23 cellular contexts compared by ENCODE assay signal in genomic region chr1:8357329-8358101, GRCh38. TPM values are rescaled to one million over a fixed set of nuclear protein-coding genes. Genes with fewer than 3 reads are reported as not detected.
DNase-seq lines count a peak whose midpoint lies in the region; ATAC-seq, FAIRE-seq and TF ChIP-seq lines count a peak whose summit lies in the region.
"Had no signal": no experiment of that assay in that cellular context is flagged by ENCODE, and none has a peak within 500 bp of the region (broad histone marks: within the 10 kb centered on the region; RNA-seq: fewer than 3 reads in every experiment).

No MANE protein-coding gene starts in this region.

- FAIRE-seq in kidney (lab: Jason Lieb, UNC): no peak
- FAIRE-seq: colon had no signal

- H3K9me3 ChIP-seq in kidney (ENCODE audit: control insufficient read depth in 1 of 2, low read length in 2 of 2) (no peaks in the 10 kb centered on the region), stomach (no peaks in the 10 kb centered on the region)
- H3K9me3 ChIP-seq: BLaER1 treated with 17β-estradiol and CSF1 and Interleukin-3, amounts not matched to agents 10 nM and 100 nM; neutrophil; SJCRH30 had no signal

- no peaks in the 10 kb centered on the region for H3K27me3 Mint-ChIP-seq in activated T-cell treated with anti-CD3 and anti-CD28 coated beads, Interleukin-2, amount 50 U/mL, for 24 hours
- H3K27me3 Mint-ChIP-seq in activated T-cell treated with anti-CD3 and anti-CD28 coated beads, Interleukin-2, amount 50 U/mL, for 72 hours (ENCODE audit: low read depth): no peaks in the 10 kb centered on the region
- H3K27me3 Mint-ChIP-seq in central memory CD8-positive, alpha-beta T cell: no peaks in the 10 kb centered on the region
- H3K27me3 Mint-ChIP-seq: activated CD4-positive, alpha-beta T cell treated with anti-CD3 and anti-CD28 coated beads, Interleukin-2, amount 10 ng/mL, durations not matched to agents 7 days and 5 days had no signal

- H3K36me3 ChIP-seq in kidney (ENCODE audit: control insufficient read depth in 1 of 2, insufficient read depth in 2 of 2, low read length in 2 of 2) (peaks cover 61 to 79% of the 10 kb centered on the region in 2 donors), stomach (peaks cover 88 to 100% (median 99%) of the 10 kb centered on the region in 4 donors)

- intact Hi-C loops in kidney (cut with DNase I) (no loop called here), stomach (cut with DNase I; ENCODE audit: low total_unique reads) (no loop called here)

- TF ChIP-seq POLR2A in stomach (IDR thresholded peaks at IDR 0.05): no peak

- H3K27me3 ChIP-seq in stomach: no peaks in the 10 kb centered on the region
- H3K27me3 ChIP-seq: BLaER1 treated with 17β-estradiol and CSF1 and Interleukin-3, amounts not matched to agents 10 nM and 100 nM; neutrophil; SJCRH30 had no signal

- no peak for DNase-seq in activated T-cell treated with anti-CD3 and anti-CD28 coated beads, Interleukin-2, amount 50 U/mL, for 24 hours
- DNase-seq in activated T-cell treated with anti-CD3 and anti-CD28 coated beads, Interleukin-2, amount 50 U/mL, for 72 hours: no peak
- no peak for DNase-seq in central memory CD8-positive, alpha-beta T cell (ENCODE audit: low spot score in 2 of 2)
- DNase-seq in kidney (peak; percentile 83), stomach (no peak), cerebellar nuclear complex (lab: John Stamatoyannopoulos, UW) (no peak)
- DNase-seq: activated CD4-positive, alpha-beta T cell treated with anti-CD3 and anti-CD28 coated beads, Interleukin-2, amount 10 ng/mL, durations not matched to agents 7 days and 5 days; activated T-cell treated with anti-CD3 and anti-CD28 coated beads, Interleukin-2, amount 50 U/mL, for 4 hours; amniotic stem cell; head of caudate nucleus; mesendoderm; NCI-H187 treated with DMSO at 0.1 percent for 48 hours; NCI-H524; SJCRH30; stimulated activated CD4-positive, alpha-beta T cell treated with anti-CD3 and anti-CD28 coated beads, Interleukin-2, amount 100 ng/mL, for 48 hours; trophoblast cell had no signal

- no peaks in the 10 kb centered on the region for H3K4me1 Mint-ChIP-seq in activated T-cell treated with anti-CD3 and anti-CD28 coated beads, Interleukin-2, amount 50 U/mL, for 24 hours (ENCODE audit: low read depth)
- H3K4me1 Mint-ChIP-seq in activated T-cell treated with anti-CD3 and anti-CD28 coated beads, Interleukin-2, amount 50 U/mL, for 72 hours (ENCODE audit: low read depth): no peaks in the 10 kb centered on the region
- peaks cover 12% of the 10 kb centered on the region for H3K4me1 Mint-ChIP-seq in central memory CD8-positive, alpha-beta T cell
- H3K4me1 Mint-ChIP-seq: activated CD4-positive, alpha-beta T cell treated with anti-CD3 and anti-CD28 coated beads, Interleukin-2, amount 10 ng/mL, durations not matched to agents 7 days and 5 days had no signal

- no peak for TF ChIP-seq EP300 in stomach (IDR thresholded peaks at IDR 0.05)

- peak overlapping the region; percentile 47 for H3K27ac Mint-ChIP-seq in activated T-cell treated with anti-CD3 and anti-CD28 coated beads, Interleukin-2, amount 50 U/mL, for 24 hours
- no peak overlapping the region for H3K27ac Mint-ChIP-seq in activated T-cell treated with anti-CD3 and anti-CD28 coated beads, Interleukin-2, amount 50 U/mL, for 72 hours
- peak overlapping the region; percentile 54 for H3K27ac Mint-ChIP-seq in central memory CD8-positive, alpha-beta T cell (ENCODE audit: low read depth)

- H3K9me3 Mint-ChIP-seq in activated T-cell treated with anti-CD3 and anti-CD28 coated beads, Interleukin-2, amount 50 U/mL, for 24 hours: no peaks in the 10 kb centered on the region
- H3K9me3 Mint-ChIP-seq in activated T-cell treated with anti-CD3 and anti-CD28 coated beads, Interleukin-2, amount 50 U/mL, for 72 hours: no peaks in the 10 kb centered on the region
- no peaks in the 10 kb centered on the region for H3K9me3 Mint-ChIP-seq in central memory CD8-positive, alpha-beta T cell
- H3K9me3 Mint-ChIP-seq: activated CD4-positive, alpha-beta T cell treated with anti-CD3 and anti-CD28 coated beads, Interleukin-2, amount 10 ng/mL, durations not matched to agents 7 days and 5 days; activated T-cell treated with anti-CD3 and anti-CD28 coated beads, Interleukin-2, amount 50 U/mL, for 4 hours had no signal

- WGBS in stomach, 5 donors: 49 to 76% (median 60%) methylated on average over 13 to 14 of the region's 14 CpGs

- TF ChIP-seq CTCF in kidney (IDR thresholded peaks at IDR 0.05; ENCODE audit: borderline replicate concordance, extremely low read depth, insufficient read depth): no peak
- TF ChIP-seq CTCF in stomach (IDR thresholded peaks at IDR 0.05): no peak

- H3K4me3 Mint-ChIP-seq in activated T-cell treated with anti-CD3 and anti-CD28 coated beads, Interleukin-2, amount 50 U/mL, for 24 hours: no peak overlapping the region
- no peak overlapping the region for H3K4me3 Mint-ChIP-seq in activated T-cell treated with anti-CD3 and anti-CD28 coated beads, Interleukin-2, amount 50 U/mL, for 72 hours
- no peak overlapping the region for H3K4me3 Mint-ChIP-seq in central memory CD8-positive, alpha-beta T cell
- H3K4me3 Mint-ChIP-seq: activated CD4-positive, alpha-beta T cell treated with anti-CD3 and anti-CD28 coated beads, Interleukin-2, amount 10 ng/mL, durations not matched to agents 7 days and 5 days; activated T-cell treated with anti-CD3 and anti-CD28 coated beads, Interleukin-2, amount 50 U/mL, for 4 hours had no signal

- peaks cover 0 to 11% of the 10 kb centered on the region in 2 donors for H3K4me1 ChIP-seq in kidney (ENCODE audit: control insufficient read depth in 1 of 2, insufficient read depth in 1 of 2, low read depth in 1 of 2, low read length in 2 of 2)
- peaks cover 0 to 31% (median 19%) of the 10 kb centered on the region in 4 donors for H3K4me1 ChIP-seq in stomach
- H3K4me1 ChIP-seq: SJCRH30 had no signal

- H3K4me3 ChIP-seq in kidney (ENCODE audit: low read length in 2 of 2) (no peak overlapping the region), stomach (no peak overlapping the region)
- H3K4me3 ChIP-seq: BLaER1 treated with 17β-estradiol and CSF1 and Interleukin-3, amounts not matched to agents 10 nM and 100 nM; SJCRH30 had no signal

- no peak for ATAC-seq in activated T-cell treated with anti-CD3 and anti-CD28 coated beads, Interleukin-2, amount 50 U/mL, for 72 hours (replicated peaks in 1 of 2)
- ATAC-seq in central memory CD8-positive, alpha-beta T cell (replicated peaks; ENCODE audit: extremely low read depth, poor library complexity, severe bottlenecking): no peak
- ATAC-seq in HG02870 (IDR thresholded peaks at IDR 0.05; ENCODE audit: unreplicated experiment) (no peak), GM21528 (IDR thresholded peaks at IDR 0.05; ENCODE audit: low FRiP score, unreplicated experiment) (no peak)
- ATAC-seq: activated T-cell treated with anti-CD3 and anti-CD28 coated beads, Interleukin-2, amount 50 U/mL, for 4 hours; sciatic nerve had no signal

- H3K9ac ChIP-seq in kidney (ENCODE audit: low read length in 2 of 2): no peak overlapping the region
- H3K9ac ChIP-seq: BLaER1 treated with 17β-estradiol and CSF1 and Interleukin-3, amounts not matched to agents 10 nM and 100 nM had no signal

- no peak overlapping the region for H3K27ac ChIP-seq in kidney (ENCODE audit: low read depth in 2 of 2, low read length in 2 of 2)
- H3K27ac ChIP-seq in stomach: peak overlapping the region in 3 of 5 donors; percentile 40 to 46 (median 43)
- H3K27ac ChIP-seq: BLaER1 treated with 17β-estradiol and CSF1 and Interleukin-3, amounts not matched to agents 10 nM and 100 nM; neutrophil; SJCRH30 had no signal

- peaks cover 89% of the 10 kb centered on the region for H3K36me3 Mint-ChIP-seq in activated T-cell treated with anti-CD3 and anti-CD28 coated beads, Interleukin-2, amount 50 U/mL, for 24 hours (ENCODE audit: low read depth)
- peaks cover 2 to 6% of the 10 kb centered on the region in 2 donors for H3K36me3 Mint-ChIP-seq in activated T-cell treated with anti-CD3 and anti-CD28 coated beads, Interleukin-2, amount 50 U/mL, for 72 hours (ENCODE audit: insufficient read depth in 2 of 2)
- peaks cover 42% of the 10 kb centered on the region for H3K36me3 Mint-ChIP-seq in central memory CD8-positive, alpha-beta T cell (ENCODE audit: insufficient read depth)

RNA-seq across cellular contexts. Expression of gene SLC45A1, which starts 39.6 kb away (rescaled TPM):
- under 1 TPM; 0.48 to 0.81 TPM for total RNA-seq in activated T-cell treated with anti-CD3 and anti-CD28 coated beads, Interleukin-2, amount 50 U/mL, for 72 hours
- total RNA-seq in kidney: 1.8 TPM
- 9.2 TPM for polyA plus RNA-seq in kidney (ENCODE audit: insufficient read depth, low read depth, low replicate concordance)
- total RNA-seq in stomach: 1 to 10 TPM in 2 of 5 donors, not detected in 3; 2.4 to 3.0 TPM
- 1 to 10 TPM; 1.1 to 2.5 (median 1.6) TPM for polyA plus RNA-seq in stomach
- total RNA-seq: HT1080 had no signal

Comparison
In these comparisons a context has a peak if more than half of its experiments do, and no peak if none do; other contexts are left out.
1. H3K27ac ChIP-seq: peak in stomach (3 of 5); none in kidney (0 of 2).